Comparison of ENCODE assay signal across 22 cellular contexts in the genomic region with DNA sequence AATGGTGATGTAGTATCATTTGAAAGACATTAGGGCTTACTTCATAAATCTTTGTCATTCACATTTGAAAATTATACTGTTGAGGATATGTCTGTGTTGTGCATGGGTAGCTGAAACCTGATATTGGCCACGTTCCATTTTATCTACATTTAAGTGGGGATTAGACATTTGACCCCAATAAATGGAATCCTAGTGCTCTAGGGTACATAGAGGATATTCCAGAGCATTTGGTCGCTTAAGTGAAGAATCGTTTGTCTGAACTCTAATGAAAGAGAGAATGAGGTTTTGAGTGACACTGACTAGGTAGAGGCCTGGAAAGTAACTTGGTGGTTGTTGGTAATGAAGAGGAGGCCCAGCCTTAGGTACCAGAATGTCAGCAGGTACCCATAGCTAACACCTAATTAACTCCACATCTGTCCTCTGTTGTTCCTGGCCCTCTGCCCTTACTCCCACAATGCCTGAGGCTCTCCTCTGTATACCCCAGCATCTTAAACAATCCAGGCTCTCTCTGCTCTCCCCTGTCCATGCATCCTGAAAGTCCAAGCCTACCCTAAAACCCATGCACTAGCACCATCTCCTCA.
DNase-seq lines count a peak whose midpoint lies in the region; ATAC-seq and TF ChIP-seq lines count a peak whose summit lies in the region.
"Had no signal": no experiment of that assay in that cellular context is flagged by ENCODE, and none has a peak within 500 bp of the region (broad histone marks: within the 10 kb centered on the region; RNA-seq: fewer than 3 reads in every experiment).

No MANE protein-coding gene starts in this region.

- H3K27ac ChIP-seq in VCaP (peak overlapping the region; percentile 67), suprapubic skin (peak overlapping the region; percentile 21)
- H3K27ac ChIP-seq: A549, BLaER1, SK-N-MC had no signal

- H3K36me3 ChIP-seq in suprapubic skin: no peaks in the 10 kb centered on the region
- H3K36me3 ChIP-seq: BLaER1, MG63 had no signal

- TF ChIP-seq EP300 in suprapubic skin (IDR thresholded peaks at IDR 0.05): no peak

- no peaks in the 10 kb centered on the region for H3K27me3 ChIP-seq in suprapubic skin
- H3K27me3 ChIP-seq: BLaER1, MG63 had no signal

- TF ChIP-seq CTCF in VCaP (conservative IDR thresholded peaks at IDR 0.05) (no peak), suprapubic skin (IDR thresholded peaks at IDR 0.05) (no peak)

- H3K4me3 ChIP-seq in suprapubic skin: no peak overlapping the region
- H3K4me3 ChIP-seq: A549, BLaER1, MG63, SK-N-MC had no signal

- ATAC-seq in left lobe of liver: no peak
- ATAC-seq: A549; CD8-positive, alpha-beta T cell; Right ventricle myocardium inferior had no signal

- H3K4me1 ChIP-seq in suprapubic skin: peaks cover 34% of the 10 kb centered on the region
- H3K4me1 ChIP-seq: BLaER1 had no signal

- 82% methylated on average over 3 of the region's 3 CpGs for WGBS in suprapubic skin

- no peak for TF ChIP-seq POLR2A in suprapubic skin (IDR thresholded peaks at IDR 0.05)

- H3K9me3 ChIP-seq in suprapubic skin: no peaks in the 10 kb centered on the region
- H3K9me3 ChIP-seq: A549, BLaER1, MG63 had no signal

- peak; percentile 73 for DNase-seq in NCI-H2171 treated with DMSO at 0.1 percent for 48 hours (lab: John Stamatoyannopoulos, UW)
- DNase-seq in NCI-H2171 (lab: John Stamatoyannopoulos, UW): no peak
- peak; percentile 9 for DNase-seq in NCI-H1694 (lab: John Stamatoyannopoulos, UW)
- DNase-seq in suprapubic skin (ENCODE audit: low spot score in 2 of 2): no peak
- DNase-seq in NCI-H187 treated with DMSO at 0.1 percent for 48 hours (lab: John Stamatoyannopoulos, UW): no peak
- no peak for DNase-seq in left lobe of liver (ENCODE audit: low spot score)
- DNase-seq in foreskin melanocyte: no peak
- DNase-seq: CD8-positive, alpha-beta T cell; DMS79 treated with DMSO at 0.1 percent for 48 hours; GOT3; Kasumi-1; MG63; NCI-H1048; NCI-H1930; NCI-H526 treated with DMSO at 0.1 percent for 48 hours; NK-92 treated with Interleukin-12 subunit alpha and Interleukin-12 subunit beta, amount 100 ng/mL, for 24 hours; T-helper 1 cell had no signal

Comparison
In these comparisons a context has a peak if more than half of its experiments do, and no peak if none do; other contexts are left out.
1. DNase-seq: peak in NCI-H2171 treated with DMSO at 0.1 percent for 48 hours (single experiment) and NCI-H1694 (single experiment); none in NCI-H2171 (single experiment), suprapubic skin (0 of 2), NCI-H187 treated with DMSO at 0.1 percent for 48 hours (single experiment), left lobe of liver (single experiment) and foreskin melanocyte (single experiment).